15 cellular contexts compared by ENCODE assay signal in genomic region chr9:79776581-79776980, GRCh38.
DNase-seq lines count a peak whose midpoint lies in the region; ATAC-seq and TF ChIP-seq lines count a peak whose summit lies in the region.
"Had no signal": no experiment of that assay in that cellular context is flagged by ENCODE, and none has a peak within 500 bp of the region (broad histone marks: within the 10 kb centered on the region; RNA-seq: fewer than 3 reads in every experiment).

No MANE protein-coding gene starts in this region.

- no peak for TF ChIP-seq CTCF in LNCaP clone FGC (IDR thresholded peaks at IDR 0.05; ENCODE audit: control insufficient read depth, extremely low read depth, insufficient read depth)
- TF ChIP-seq CTCF in GM10266 (IDR thresholded peaks at IDR 0.05; ENCODE audit: control insufficient read depth, insufficient read depth, low read depth, missing control alignments): no peak
- no peak for TF ChIP-seq CTCF in uterus (IDR thresholded peaks at IDR 0.05)

- H3K27ac ChIP-seq in trophoblast cell (ENCODE audit: low read depth, low read length) (peak overlapping the region; percentile 19), uterus (no peak overlapping the region)
- H3K27ac ChIP-seq: BLaER1, SJCRH30 had no signal

- no peak overlapping the region for H4K8ac ChIP-seq in trophoblast cell (ENCODE audit: low read depth, low read length)

- no peak overlapping the region for H4K91ac ChIP-seq in trophoblast cell (ENCODE audit: low read depth, low read length)

- no peaks in the 10 kb centered on the region for H3K27me3 ChIP-seq in trophoblast cell (ENCODE audit: insufficient read depth, low read length)
- no peaks in the 10 kb centered on the region for H3K27me3 ChIP-seq in uterus
- H3K27me3 ChIP-seq: BLaER1, SJCRH30 had no signal

- WGBS in trophoblast cell (ENCODE audit: extremely low coverage, insufficient coverage, insufficient read length): no CpG with 5 or more reads among the region's 2 CpGs

- no peaks in the 10 kb centered on the region for H3K79me2 ChIP-seq in trophoblast cell (ENCODE audit: control insufficient read depth, insufficient read depth, low read length, poor library complexity)

- H3K4me3 ChIP-seq in LNCaP clone FGC (ENCODE audit: low read depth, low read length): no peak overlapping the region
- H3K4me3 ChIP-seq in trophoblast cell (ENCODE audit: low read depth, low read length): no peak overlapping the region
- no peak overlapping the region for H3K4me3 ChIP-seq in uterus
- H3K4me3 ChIP-seq: BLaER1, SJCRH30 had no signal

- intact Hi-C loops in left colon (cut with DNase I, micrococcal nuclease) (no loop called here), uterus (cut with DNase I; ENCODE audit: low total_unique reads) (no loop called here)

- no peak overlapping the region for H2AK5ac ChIP-seq in trophoblast cell (ENCODE audit: low read length)

- H3K4me2 ChIP-seq in trophoblast cell (ENCODE audit: low read length): no peak overlapping the region
- H3K4me2 ChIP-seq: BLaER1 had no signal

- H2AFZ ChIP-seq in trophoblast cell (ENCODE audit: insufficient read depth, low read length, poor library complexity): no peak overlapping the region

- H2BK5ac ChIP-seq in trophoblast cell (ENCODE audit: low read depth, low read length, poor library complexity): no peak overlapping the region

- no peak overlapping the region for H3K9ac ChIP-seq in trophoblast cell (ENCODE audit: low read length)
- H3K9ac ChIP-seq: BLaER1 had no signal

- no peak overlapping the region for H3K23ac ChIP-seq in trophoblast cell (ENCODE audit: low read length)

- ATAC-seq in left colon: no peak
- ATAC-seq: CD8-positive, alpha-beta T cell had no signal

- no peak overlapping the region for H3K18ac ChIP-seq in trophoblast cell (ENCODE audit: low read length)

- DNase-seq in NCI-H510A treated with DMSO at 0.1 percent for 48 hours (lab: John Stamatoyannopoulos, UW): peak; percentile 26
- no peak for DNase-seq in NCI-H510A (lab: John Stamatoyannopoulos, UW)
- DNase-seq in LNCaP clone FGC (ENCODE audit: low read depth): peak; percentile 72
- peak; percentile 20 for DNase-seq in astrocyte of the hippocampus (ENCODE audit: low read depth, low spot score)
- DNase-seq in trophoblast cell: peak; percentile 44 to 77
- no peak for DNase-seq in left colon
- DNase-seq in GM10266 (ENCODE audit: extremely low spot score): no peak
- DNase-seq in uterus: no peak
- DNase-seq: 8988T; CD8-positive, alpha-beta T cell; NCI-H1436; NCI-H2029 treated with DMSO at 0.1 percent for 48 hours; NCI-H524 treated with DMSO at 0.1 percent for 48 hours; SJCRH30 had no signal

- no peak overlapping the region for H3K14ac ChIP-seq in trophoblast cell (ENCODE audit: low read length)

- peaks cover 11% of the 10 kb centered on the region for H3K79me1 ChIP-seq in trophoblast cell (ENCODE audit: low read length)

- H3K36me3 ChIP-seq in trophoblast cell (ENCODE audit: control insufficient read depth in 1 of 2, insufficient read depth in 2 of 2, low read length in 2 of 2) (no peaks in the 10 kb centered on the region), uterus (no peaks in the 10 kb centered on the region)
- H3K36me3 ChIP-seq: BLaER1, SJCRH30 had no signal

- no peak overlapping the region for H3K4ac ChIP-seq in trophoblast cell (ENCODE audit: low read depth, low read length)

- H2BK120ac ChIP-seq in trophoblast cell (ENCODE audit: insufficient read depth, low read length, poor library complexity): no peak overlapping the region

- H3K4me1 ChIP-seq in trophoblast cell (ENCODE audit: control insufficient read depth in 1 of 2, insufficient read depth in 2 of 2, low read length in 2 of 2) (peaks cover 8 to 15% of the 10 kb centered on the region in 2 experiments), uterus (no peaks in the 10 kb centered on the region)
- H3K4me1 ChIP-seq: BLaER1, SJCRH30 had no signal

- TF ChIP-seq POLR2A in uterus (IDR thresholded peaks at IDR 0.05): no peak

- no peak overlapping the region for H4K12ac ChIP-seq in trophoblast cell (ENCODE audit: low read depth, low read length)

- H3K9me3 ChIP-seq in trophoblast cell (ENCODE audit: insufficient read depth, low read depth, low read length) (no peaks in the 10 kb centered on the region), uterus (no peaks in the 10 kb centered on the region)
- H3K9me3 ChIP-seq: BLaER1, SJCRH30 had no signal

- no peak overlapping the region for H2BK12ac ChIP-seq in trophoblast cell (ENCODE audit: low read length)

Comparison
In these comparisons a context has a peak if more than half of its experiments do, and no peak if none do; other contexts are left out.
1. DNase-seq: peak in NCI-H510A treated with DMSO at 0.1 percent for 48 hours (single experiment), LNCaP clone FGC (single experiment), astrocyte of the hippocampus (single experiment) and trophoblast cell (2 of 2); none in NCI-H510A (single experiment), left colon (0 of 2), GM10266 (single experiment) and uterus (0 of 2).